ENCODE assay signal across 20 cellular contexts in the genomic region with DNA sequence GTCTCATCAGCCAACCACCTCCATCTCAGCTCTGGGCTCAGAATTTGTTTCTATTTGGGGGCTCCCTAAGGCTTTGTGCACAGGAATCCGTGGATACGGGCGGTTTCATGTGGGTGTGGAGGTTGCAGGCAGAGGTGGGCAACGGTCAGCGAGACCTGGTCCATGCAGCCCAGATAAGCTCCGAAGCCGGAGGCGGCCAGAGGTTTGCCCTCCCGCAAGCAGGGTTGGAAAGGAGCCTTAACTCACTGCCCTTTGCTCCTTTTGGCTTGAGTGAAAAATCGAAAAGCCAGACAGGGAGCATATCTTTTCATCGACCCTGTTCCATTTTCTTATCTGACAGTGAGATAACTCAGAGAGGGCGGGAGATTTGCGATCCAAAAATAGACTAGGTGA. TPM values are rescaled to one million over a fixed set of nuclear protein-coding genes. Genes with fewer than 3 reads are reported as not detected.
DNase-seq lines count a peak whose midpoint lies in the region; ATAC-seq and TF ChIP-seq lines count a peak whose summit lies in the region.
"Had no signal": no experiment of that assay in that cellular context is flagged by ENCODE, and none has a peak within 500 bp of the region (broad histone marks: within the 10 kb centered on the region; RNA-seq: fewer than 3 reads in every experiment).

No MANE protein-coding gene starts in this region.

- H3K4me3 ChIP-seq in right cardiac atrium (ENCODE audit: low read length): peak overlapping the region; percentile 2
- H3K4me3 ChIP-seq: A549, colonic mucosa, SJCRH30 had no signal

- DNase-seq in right cardiac atrium: no peak
- no peak for DNase-seq in cardiac septum (ENCODE audit: low spot score)
- DNase-seq in glutamatergic neuron: no peak
- DNase-seq in nephron progenitor cell: peak; percentile 12
- no peak for DNase-seq in type B pancreatic cell (ENCODE audit: extremely low spot score, unreplicated experiment)
- no peak for DNase-seq in kidney glomerular epithelial cell (lab: John Stamatoyannopoulos, UW)
- DNase-seq in medulla oblongata (ENCODE audit: extremely low spot score): no peak
- DNase-seq: activated naive CD8-positive, alpha-beta T cell treated with anti-CD3 and anti-CD28 coated beads, Interleukin-2, amount 10 ng/mL, durations not matched to agents 7 days and 5 days; activated T-cell treated with anti-CD3 and anti-CD28 coated beads, Interleukin-2, amount 50 U/mL, for 1 hour; colonic mucosa; erythroblast; NCI-H345; OCI-M1; SJCRH30; stimulated activated CD8-positive, alpha-beta memory T cell treated with anti-CD3 and anti-CD28 coated beads, Interleukin-4, amount 100 ng/mL, for 48 hours had no signal

- H3K27ac ChIP-seq in right cardiac atrium (ENCODE audit: low read length): no peak overlapping the region
- H3K27ac ChIP-seq: A549, colonic mucosa, sigmoid colon, SJCRH30, upper lobe of left lung had no signal

- H3K9me3 Mint-ChIP-seq in glutamatergic neuron (ENCODE audit: unreplicated experiment) (no peaks in the 10 kb centered on the region), nephron progenitor cell (no peaks in the 10 kb centered on the region), type B pancreatic cell (no peaks in the 10 kb centered on the region)
- H3K9me3 Mint-ChIP-seq: activated naive CD8-positive, alpha-beta T cell treated with anti-CD3 and anti-CD28 coated beads, Interleukin-2, amount 10 ng/mL, durations not matched to agents 7 days and 5 days had no signal

- TF ChIP-seq CTCF in glutamatergic neuron (IDR thresholded peaks at IDR 0.05; ENCODE audit: partially characterized antibody, unreplicated experiment) (no peak), nephron progenitor cell (IDR thresholded peaks at IDR 0.05) (no peak), type B pancreatic cell (conservative IDR thresholded peaks at IDR 0.05) (no peak)

- H3K36me3 Mint-ChIP-seq in glutamatergic neuron (ENCODE audit: unreplicated experiment) (no peaks in the 10 kb centered on the region), nephron progenitor cell (ENCODE audit: low read depth) (no peaks in the 10 kb centered on the region), type B pancreatic cell (no peaks in the 10 kb centered on the region)
- H3K36me3 Mint-ChIP-seq: activated naive CD8-positive, alpha-beta T cell treated with anti-CD3 and anti-CD28 coated beads, Interleukin-2, amount 10 ng/mL, durations not matched to agents 7 days and 5 days; CD14-positive monocyte had no signal

- no peaks in the 10 kb centered on the region for H3K4me1 ChIP-seq in right cardiac atrium (ENCODE audit: control insufficient read depth, insufficient read depth, low read length)
- H3K4me1 ChIP-seq: A549, colonic mucosa, SJCRH30 had no signal

- H3K27ac Mint-ChIP-seq in glutamatergic neuron (ENCODE audit: unreplicated experiment) (no peak overlapping the region), nephron progenitor cell (no peak overlapping the region), type B pancreatic cell (no peak overlapping the region)
- H3K27ac Mint-ChIP-seq: activated naive CD8-positive, alpha-beta T cell treated with anti-CD3 and anti-CD28 coated beads, Interleukin-2, amount 10 ng/mL, durations not matched to agents 7 days and 5 days; CD14-positive monocyte had no signal

- H3K4me1 Mint-ChIP-seq in glutamatergic neuron (ENCODE audit: low read depth, unreplicated experiment) (no peaks in the 10 kb centered on the region), nephron progenitor cell (peaks cover 17% of the 10 kb centered on the region), type B pancreatic cell (ENCODE audit: unreplicated experiment) (no peaks in the 10 kb centered on the region)
- H3K4me1 Mint-ChIP-seq: activated naive CD8-positive, alpha-beta T cell treated with anti-CD3 and anti-CD28 coated beads, Interleukin-2, amount 10 ng/mL, durations not matched to agents 7 days and 5 days; CD14-positive monocyte had no signal

- H3K27me3 ChIP-seq in right cardiac atrium (ENCODE audit: control insufficient read depth, insufficient read depth): no peaks in the 10 kb centered on the region
- H3K27me3 ChIP-seq: SJCRH30 had no signal

- no peaks in the 10 kb centered on the region for H3K9me3 ChIP-seq in right cardiac atrium (ENCODE audit: control insufficient read depth, low read length)
- H3K9me3 ChIP-seq: A549, colonic mucosa, sigmoid colon, SJCRH30, upper lobe of left lung had no signal

- WGBS in right cardiac atrium: 24% methylated on average over 13 of the region's 13 CpGs

- no peak for ATAC-seq in right cardiac atrium
- ATAC-seq in GM19397 (IDR thresholded peaks at IDR 0.05; ENCODE audit: unreplicated experiment): no peak

- H3K27me3 Mint-ChIP-seq in glutamatergic neuron (ENCODE audit: unreplicated experiment) (peaks cover 4% of the 10 kb centered on the region), nephron progenitor cell (ENCODE audit: low read depth, poor library complexity) (peaks cover 41% of the 10 kb centered on the region), type B pancreatic cell (peaks cover 72% of the 10 kb centered on the region)

- H3K4me3 Mint-ChIP-seq in glutamatergic neuron (ENCODE audit: unreplicated experiment) (peak overlapping the region; percentile 85), nephron progenitor cell (peak overlapping the region; percentile 85), type B pancreatic cell (peak overlapping the region; percentile 87)
- H3K4me3 Mint-ChIP-seq: activated naive CD8-positive, alpha-beta T cell treated with anti-CD3 and anti-CD28 coated beads, Interleukin-2, amount 10 ng/mL, durations not matched to agents 7 days and 5 days had no signal

- intact Hi-C loops in right cardiac atrium (cut with DNase I): no loop called here
- intact Hi-C loops in cardiac septum (cut with DNase I): no loop called here

RNA-seq across cellular contexts. Expression of a gene that starts 1.5 kb away (rescaled TPM):
- total RNA-seq in right cardiac atrium: under 1 TPM in 3 of 4 donors, not detected in 1; 0.14 to 0.49 (median 0.18) TPM
- 0.05 TPM for polyA plus RNA-seq in right cardiac atrium
- total RNA-seq in cardiac septum: 0.22 TPM
- not detected for total RNA-seq in glutamatergic neuron (ENCODE audit: unreplicated experiment)
- total RNA-seq in type B pancreatic cell (ENCODE audit: low replicate concordance): 0.46 and 0.79 TPM in 2 replicates
- total RNA-seq: activated naive CD8-positive, alpha-beta T cell treated with anti-CD3 and anti-CD28 coated beads, Interleukin-2, amount 10 ng/mL, durations not matched to agents 7 days and 5 days; colonic mucosa; SJCRH30; upper lobe of left lung had no signal
- polyA plus RNA-seq: A549, CD14-positive monocyte, sigmoid colon had no signal
